ENCODE assay signal across 23 cellular contexts in the genomic region with DNA sequence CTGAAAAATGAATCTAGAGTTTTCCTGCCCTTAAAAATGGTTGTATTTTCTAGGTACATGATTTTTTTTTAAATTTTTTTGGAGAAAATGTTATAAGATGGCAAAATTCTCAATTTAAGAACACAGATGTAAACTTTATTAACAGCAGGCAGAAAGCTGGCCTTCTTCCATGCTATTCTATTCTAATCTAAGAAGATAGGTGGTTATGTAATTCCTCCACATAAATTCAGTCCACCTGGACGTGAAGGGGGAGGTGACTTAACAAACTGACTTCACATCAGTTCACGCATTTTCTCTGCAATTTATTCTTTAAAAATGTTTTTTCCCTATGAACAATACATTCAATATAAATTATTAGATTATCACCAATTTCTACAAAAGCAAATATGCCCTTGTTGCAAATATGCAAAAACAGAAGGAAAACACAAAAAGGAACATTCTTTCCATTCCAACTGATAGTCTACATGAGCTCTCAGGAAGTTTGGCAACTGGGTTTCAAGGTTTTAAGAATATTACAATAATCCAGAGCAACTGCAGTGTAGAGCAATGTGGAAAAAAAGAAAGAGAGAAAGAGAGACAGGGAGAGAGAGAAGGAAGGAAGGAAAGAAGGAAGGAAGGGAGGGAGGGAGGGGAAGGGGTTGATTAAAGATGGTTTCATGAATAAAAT.
"Had no signal": no experiment of that assay in that cellular context is flagged by ENCODE, and none has a peak within 500 bp of the region (broad histone marks: within the 10 kb centered on the region; RNA-seq: fewer than 3 reads in every experiment).

No MANE protein-coding gene starts in this region.

- H3K27ac ChIP-seq: neutrophil, parathyroid adenoma, spleen, thoracic aorta, upper lobe of right lung had no signal

- H3K4me3 ChIP-seq: lung, spleen, thoracic aorta, upper lobe of right lung had no signal

- ATAC-seq: activated CD4-positive, alpha-beta T cell treated with anti-CD3 and anti-CD28 coated beads for 36 hours; activated T-helper 17 cell treated with anti-CD3 and anti-CD28 coated beads, Interleukin-2, amount 50 U/mL, for 72 hours; esophagus mucosa; natural killer cell treated with Interleukin-12 subunit alpha and Interleukin-12 subunit beta and Interleukin-15 and Interleukin-18, amount 100 ng/mL, for 72 hours; sciatic nerve; upper lobe of right lung; WTC11 had no signal

- H3K9me3 ChIP-seq: neutrophil, spleen, thoracic aorta, upper lobe of right lung had no signal

- H3K4me3 Mint-ChIP-seq: activated CD4-positive, alpha-beta T cell treated with anti-CD3 and anti-CD28 coated beads for 36 hours; activated naive CD8-positive, alpha-beta T cell treated with anti-CD3 and anti-CD28 coated beads, Interleukin-2, amount 10 ng/mL, durations not matched to agents 7 days and 5 days; activated T-helper 17 cell treated with anti-CD3 and anti-CD28 coated beads, Interleukin-2, amount 50 U/mL, for 72 hours; dendritic cell treated with granulocyte-macrophage colony-stimulating factor and Interleukin-4, amounts not matched to agents 40 ng/mL and 50 ng/mL, for 4 days; natural killer cell treated with Interleukin-12 subunit alpha and Interleukin-12 subunit beta and Interleukin-15 and Interleukin-18, amount 100 ng/mL, for 72 hours; T-helper 2 cell treated with Interferon-gamma antibody and Interleukin-4, amounts not matched to agents 5 μg/mL and 100 μg/mL, for 36 hours; WTC11 had no signal

- H3K27me3 ChIP-seq: neutrophil, spleen, upper lobe of right lung had no signal

- H3K4me1 ChIP-seq: parathyroid adenoma, upper lobe of right lung had no signal

- FAIRE-seq: kidney had no signal

- DNase-seq: activated CD4-positive, alpha-beta T cell treated with anti-CD3 and anti-CD28 coated beads for 36 hours; activated CD4-positive, alpha-beta T cell treated with anti-CD3 and anti-CD28 coated beads, Interleukin-2, amount 50 U/mL, for 48 hours; activated naive CD4-positive, alpha-beta T cell; activated naive CD8-positive, alpha-beta T cell treated with anti-CD3 and anti-CD28 coated beads, Interleukin-2, amount 10 ng/mL, durations not matched to agents 7 days and 5 days; activated T-cell treated with anti-CD3 and anti-CD28 coated beads for 4 hours; central memory CD4-positive, alpha-beta T cell; effector CD8-positive, alpha-beta T cell; stimulated activated CD4-positive, alpha-beta T cell treated with anti-CD3 and anti-CD28 coated beads, Interleukin-4, amount 100 ng/mL, for 4 hours; upper lobe of right lung had no signal

- H3K36me3 Mint-ChIP-seq: activated naive CD8-positive, alpha-beta T cell treated with anti-CD3 and anti-CD28 coated beads, Interleukin-2, amount 10 ng/mL, durations not matched to agents 7 days and 5 days; natural killer cell treated with Interleukin-12 subunit alpha and Interleukin-12 subunit beta and Interleukin-15 and Interleukin-18, amount 100 ng/mL, for 72 hours; WTC11 had no signal

- H3K79me2 ChIP-seq: parathyroid adenoma had no signal

- H2AFZ ChIP-seq: parathyroid adenoma had no signal

- H3K27me3 Mint-ChIP-seq: activated CD4-positive, alpha-beta T cell treated with anti-CD3 and anti-CD28 coated beads for 36 hours; activated naive CD8-positive, alpha-beta T cell treated with anti-CD3 and anti-CD28 coated beads, Interleukin-2, amount 10 ng/mL, durations not matched to agents 7 days and 5 days; activated T-helper 17 cell treated with anti-CD3 and anti-CD28 coated beads, Interleukin-2, amount 50 U/mL, for 72 hours; natural killer cell treated with Interleukin-12 subunit alpha and Interleukin-12 subunit beta and Interleukin-15 and Interleukin-18, amount 100 ng/mL, for 72 hours had no signal

- H3K4me1 Mint-ChIP-seq: activated CD4-positive, alpha-beta T cell treated with anti-CD3 and anti-CD28 coated beads for 36 hours; activated T-helper 17 cell treated with anti-CD3 and anti-CD28 coated beads, Interleukin-2, amount 50 U/mL, for 72 hours had no signal

- H3K9ac ChIP-seq: parathyroid adenoma had no signal

- H3K27ac Mint-ChIP-seq: activated CD4-positive, alpha-beta T cell treated with anti-CD3 and anti-CD28 coated beads for 36 hours; activated naive CD8-positive, alpha-beta T cell treated with anti-CD3 and anti-CD28 coated beads, Interleukin-2, amount 10 ng/mL, durations not matched to agents 7 days and 5 days; activated T-helper 17 cell treated with anti-CD3 and anti-CD28 coated beads, Interleukin-2, amount 50 U/mL, for 72 hours; dendritic cell treated with granulocyte-macrophage colony-stimulating factor and Interleukin-4, amounts not matched to agents 40 ng/mL and 50 ng/mL, for 4 days; natural killer cell treated with Interleukin-12 subunit alpha and Interleukin-12 subunit beta and Interleukin-15 and Interleukin-18, amount 100 ng/mL, for 72 hours; stimulated activated memory B cell treated with anti-CD40 and anti-IgM and Interleukin-4, amounts not matched to agents 10 μg/mL and 1 μg/mL and 100 μg/mL, for 72 hours; T-helper 2 cell treated with Interferon-gamma antibody and Interleukin-4, amounts not matched to agents 5 μg/mL and 100 μg/mL, for 36 hours; WTC11 had no signal

- H3K36me3 ChIP-seq: neutrophil, spleen, thoracic aorta, upper lobe of right lung had no signal
